In genomic region chr6:152173957-152174356, GRCh38 we compare ENCODE assay signal across 12 cellular contexts.
"Had no signal": no experiment of that assay in that cellular context is flagged by ENCODE, and none has a peak within 500 bp of the region (broad histone marks: within the 10 kb centered on the region; RNA-seq: fewer than 3 reads in every experiment).

No MANE protein-coding gene starts in this region.

- H3K4me3 ChIP-seq: dorsolateral prefrontal cortex, esophagus squamous epithelium, heart left ventricle, pancreas, SK-N-MC, uterus had no signal

- H3K27ac ChIP-seq: esophagus squamous epithelium, pancreas, SK-N-MC, uterus had no signal

- ATAC-seq: heart left ventricle, pancreas had no signal

- H3K4me3 Mint-ChIP-seq: activated naive CD8-positive, alpha-beta T cell treated with anti-CD3 and anti-CD28 coated beads, Interleukin-2, amount 10 ng/mL, durations not matched to agents 7 days and 5 days had no signal

- H3K27me3 ChIP-seq: dorsolateral prefrontal cortex, esophagus squamous epithelium, heart left ventricle, pancreas, uterus had no signal

- DNase-seq: activated CD4-positive, alpha-beta T cell treated with anti-CD3 and anti-CD28 coated beads, Interleukin-2, amount 50 U/mL, for 48 hours; activated CD4-positive, CD25-positive, alpha-beta regulatory T cell treated with anti-CD3 and anti-CD28 coated beads, Interleukin-2, amount 50 U/mL, for 72 hours; activated naive CD8-positive, alpha-beta T cell treated with anti-CD3 and anti-CD28 coated beads, Interleukin-2, amount 10 ng/mL, durations not matched to agents 7 days and 5 days; anterior cingulate cortex; dorsolateral prefrontal cortex; esophagus squamous epithelium; heart left ventricle; pancreas; uterus had no signal

- H3K27ac Mint-ChIP-seq: activated naive CD8-positive, alpha-beta T cell treated with anti-CD3 and anti-CD28 coated beads, Interleukin-2, amount 10 ng/mL, durations not matched to agents 7 days and 5 days had no signal

- FAIRE-seq: endometrium, keratinocyte, pancreas had no signal

- H3K36me3 ChIP-seq: uterus had no signal

- H3K9me3 ChIP-seq: esophagus squamous epithelium, heart left ventricle, pancreas, uterus had no signal

- H3K27me3 Mint-ChIP-seq: activated naive CD8-positive, alpha-beta T cell treated with anti-CD3 and anti-CD28 coated beads, Interleukin-2, amount 10 ng/mL, durations not matched to agents 7 days and 5 days had no signal

- H3K4me1 ChIP-seq: esophagus squamous epithelium, pancreas, uterus had no signal
